Comparison of ENCODE assay signal across 21 cellular contexts in genomic region chr7:151621961-151622360, GRCh38.
DNase-seq lines count a peak whose midpoint lies in the region; ATAC-seq, FAIRE-seq and TF ChIP-seq lines count a peak whose summit lies in the region.
"Had no signal": no experiment of that assay in that cellular context is flagged by ENCODE, and none has a peak within 500 bp of the region (broad histone marks: within the 10 kb centered on the region; RNA-seq: fewer than 3 reads in every experiment).

No MANE protein-coding gene starts in this region.

- intact Hi-C loops in colonic mucosa (cut with DNase I) = no loop called here
- intact Hi-C loops in PC-3 (cut with micrococcal nuclease) = loop anchor here (5.0 kb wide), 1 partner anchor 50 kb away; no protein-coding TSS in a partner anchor

- POLR2A ChIA-PET in A549 (lab: Yijun Ruan, JAX) = no interaction called here
- POLR2A ChIA-PET in SK-N-SH (lab: Yijun Ruan, JAX) = no interaction called here
- POLR2A ChIA-PET in PC-3 (lab: Charles Lee; ENCODE audit: unreplicated experiment) = no interaction called here

- TF ChIP-seq POLR2A in A549 (IDR thresholded peaks at IDR 0.05; ENCODE audit: low read length) = no peak

- no peak for FAIRE-seq in A549 (lab: Jason Lieb, UNC)
- FAIRE-seq: GM12878, H54 had no signal

- BruUV-seq in PC-3 (replicated peaks; lab: Mats Ljungman, UMichigan) = no TSS peak

- TF ChIP-seq CTCF in A549 (IDR thresholded peaks at IDR 0.05) = no peak
- TF ChIP-seq CTCF in SK-N-SH (IDR thresholded peaks at IDR 0.05) = no peak
- no peak for TF ChIP-seq CTCF in colonic mucosa (IDR thresholded peaks at IDR 0.05)
- TF ChIP-seq CTCF in PC-3 (conservative IDR thresholded peaks at IDR 0.05; ENCODE audit: low read depth, low read length) = no peak

- no peak overlapping the region for H3K9ac ChIP-seq in SK-N-SH
- no peak overlapping the region for H3K9ac ChIP-seq in colonic mucosa (ENCODE audit: low read depth in 2 of 2, low read length in 2 of 2)
- H3K9ac ChIP-seq in PC-3 (ENCODE audit: low read length) = no peak overlapping the region
- H3K9ac ChIP-seq: GM23248 had no signal

- H3K27me3 ChIP-seq in SK-N-SH (ENCODE audit: insufficient read depth) (no peaks in the 10 kb centered on the region), colonic mucosa (no peaks in the 10 kb centered on the region), PC-3 (ENCODE audit: low read length) (no peaks in the 10 kb centered on the region)
- H3K27me3 ChIP-seq: BE2C had no signal

- no peak overlapping the region for H2AFZ ChIP-seq in SK-N-SH (ENCODE audit: low read depth)
- H2AFZ ChIP-seq in PC-3 (ENCODE audit: low read length) = no peak overlapping the region
- H2AFZ ChIP-seq: GM23248 had no signal

- H3K9me2 ChIP-seq in SK-N-SH (no peaks in the 10 kb centered on the region), PC-3 (replicated peaks; ENCODE audit: low read length) (no peaks in the 10 kb centered on the region)

- H3K9me3 ChIP-seq in A549 = no peaks in the 10 kb centered on the region
- H3K9me3 ChIP-seq in SK-N-SH = no peaks in the 10 kb centered on the region
- no peaks in the 10 kb centered on the region for H3K9me3 ChIP-seq in colonic mucosa
- no peaks in the 10 kb centered on the region for H3K9me3 ChIP-seq in PC-3 (ENCODE audit: low read length)
- H3K9me3 ChIP-seq: BE2C had no signal

- H3K36me3 ChIP-seq in SK-N-SH (replicated peaks in 1 of 2; ENCODE audit: control insufficient read depth in 1 of 2, insufficient read depth in 2 of 2, low read length in 1 of 2) = no peaks in the 10 kb centered on the region
- no peaks in the 10 kb centered on the region for H3K36me3 ChIP-seq in colonic mucosa
- H3K36me3 ChIP-seq in PC-3 (ENCODE audit: low read depth, low read length) = no peaks in the 10 kb centered on the region
- H3K36me3 ChIP-seq: BE2C had no signal

- no peak overlapping the region for H3K4me3 ChIP-seq in A549
- H3K4me3 ChIP-seq in SK-N-SH (ENCODE audit: low read depth in 2 of 2, low read length in 1 of 2) = no peak overlapping the region
- no peak overlapping the region for H3K4me3 ChIP-seq in colonic mucosa
- no peak overlapping the region for H3K4me3 ChIP-seq in PC-3 (ENCODE audit: low read length)
- H3K4me3 ChIP-seq: GM12878, GM23248 had no signal

- TF ChIP-seq RAD21 in A549 (conservative IDR thresholded peaks at IDR 0.05 in 1 of 2, IDR thresholded peaks at IDR 0.05 in 1 of 2) (no peak), SK-N-SH (IDR thresholded peaks at IDR 0.05; ENCODE audit: low read length) (no peak)

- H3K4me1 ChIP-seq in A549 (peaks cover 14% of the 10 kb centered on the region), SK-N-SH (ENCODE audit: control insufficient read depth in 1 of 2, insufficient read depth in 2 of 2, low read depth in 1 of 2, low read length in 1 of 2) (0 out of 4 replicates have a peak, but pooled peaks cover 0 to 5% of the 10 kb centered on the region in 2 experiments), colonic mucosa (no peaks in the 10 kb centered on the region), PC-3 (ENCODE audit: insufficient read depth, low read length) (peaks cover 13% of the 10 kb centered on the region)
- H3K4me1 ChIP-seq: BE2C had no signal

- H4K20me1 ChIP-seq in SK-N-SH (ENCODE audit: insufficient read depth) = no peaks in the 10 kb centered on the region
- H4K20me1 ChIP-seq in PC-3 (ENCODE audit: low read length) = 0 out of 2 replicates have a peak, but pooled peaks cover 3% of the 10 kb centered on the region

- TF ChIP-seq EP300 in A549 (IDR thresholded peaks at IDR 0.05) (no peak), SK-N-SH (IDR thresholded peaks at IDR 0.05; ENCODE audit: borderline replicate concordance in 1 of 2, low read depth in 1 of 2, low read length in 1 of 2) (no peak)

- ATAC-seq in A549 = no peak
- no peak for ATAC-seq in PC-3
- ATAC-seq: GM12878 had no signal

- H3K4me2 ChIP-seq in A549 (no peak overlapping the region), SK-N-SH (no peak overlapping the region), PC-3 (ENCODE audit: low read length) (no peak overlapping the region)

- 90% methylated on average over 5 of the region's 5 CpGs for WGBS in A549 (ENCODE audit: missing lambda C conversion rate)
- WGBS in SK-N-SH (ENCODE audit: low lambda C conversion rate) = 81% methylated on average over 5 of the region's 5 CpGs

- H3F3A ChIP-seq in SK-N-SH (replicated peaks; ENCODE audit: insufficient read depth) (peaks cover 8% of the 10 kb centered on the region), PC-3 (ENCODE audit: low read length, unreplicated experiment) (no peaks in the 10 kb centered on the region)

- H3K79me2 ChIP-seq in SK-N-SH (ENCODE audit: insufficient read depth) (peaks cover 88% of the 10 kb centered on the region), PC-3 (ENCODE audit: low read length) (peaks cover 69% of the 10 kb centered on the region)

- CTCF ChIA-PET in A549 (lab: Yijun Ruan, JAX) = interaction anchor here (1.8 to 3.2 kb wide), 2 partner anchors 10 to 138 kb away, joined by 10 to 15 read pairs; no protein-coding TSS in a partner anchor
- CTCF ChIA-PET in SK-N-SH (lab: Yijun Ruan, JAX) = interaction anchor here (0.9 to 16.8 kb wide), 4 partner anchors 9 to 135 kb away, joined by 3 to 203 read pairs (median 29); no protein-coding TSS in a partner anchor
- CTCF ChIA-PET in PC-3 (lab: Charles Lee) = no interaction called here

- H3K27ac ChIP-seq in A549 (peak overlapping the region in 1 of 2 experiments; percentile 47; a peak in 1 of 6 replicates), SK-N-SH (ENCODE audit: low read depth in 2 of 2, low read length in 1 of 2) (peak overlapping the region in 1 of 2 experiments; percentile 14; a peak in 2 of 4 replicates), colonic mucosa (no peak overlapping the region), PC-3 (ENCODE audit: low read length) (no peak overlapping the region)
- H3K27ac ChIP-seq: GM23248, HL-60 had no signal

- DNase-seq in A549 (ENCODE audit: low read depth in 1 of 2, low spot score in 1 of 2) (no peak), SK-N-SH (no peak), colonic mucosa (peak; percentile 2), ureter (ENCODE audit: low spot score) (peak; percentile 6), NCI-H510A treated with DMSO at 0.1 percent for 48 hours (lab: John Stamatoyannopoulos, UW) (no peak), PC-3 (no peak)
- DNase-seq: ACHN; BE2C; C1 segment of cervical spinal cord; CD4-positive, CD25-positive, alpha-beta regulatory T cell; CD8-positive, alpha-beta memory T cell; COR-L47; DMS 273 treated with DMSO at 0.1 percent for 48 hours; DMS53; DND-41; EL; GM23248; HFFc6 had no signal

TF ChIP-seq in A549, 52 proteins besides CTCF, POLR2A, EP300 and RAD21:
- TF ChIP-seq MYC (IDR thresholded peaks at IDR 0.05; ENCODE audit: borderline replicate concordance, low read length) (no peak), MAFK (IDR thresholded peaks at IDR 0.05; ENCODE audit: partially characterized antibody) (peak; percentile 17)

TF ChIP-seq in SK-N-SH, 30 proteins besides CTCF, POLR2A, EP300 and RAD21:
- TF ChIP-seq CHD2 (IDR thresholded peaks at IDR 0.05; ENCODE audit: low read length, partially characterized antibody) (no peak), FOSL2 (IDR thresholded peaks at IDR 0.05; ENCODE audit: borderline replicate concordance, low read depth) (peak; percentile 21; the same call in 1 of the 2 replicates), USF1 (IDR thresholded peaks at IDR 0.05; ENCODE audit: borderline replicate concordance, low read depth) (no peak), TCF12 (IDR thresholded peaks at IDR 0.05) (peak; percentile 69), PBX3 (IDR thresholded peaks at IDR 0.05) (peak; percentile 57), YY1 (IDR thresholded peaks at IDR 0.05; ENCODE audit: low read depth) (no peak), RFX5 (IDR thresholded peaks at IDR 0.05; ENCODE audit: low read length) (no peak)

Comparison
In these comparisons a context has a peak if more than half of its experiments do, and no peak if none do; other contexts are left out.
1. DNase-seq: peak in colonic mucosa (single experiment) and ureter (single experiment); none in A549 (0 of 2), SK-N-SH (single experiment), NCI-H510A treated with DMSO at 0.1 percent for 48 hours (single experiment) and PC-3 (single experiment).
2. Of the 12 proteins assayed by ChIP-seq in both A549 and SK-N-SH: peak only in A549: none; only in SK-N-SH: FOSL2 and PBX3; in both: none; in neither: 10.